29 cellular contexts compared by ENCODE assay signal in genomic region chr17:20988001-20988641, GRCh38.
"Had no signal": no experiment of that assay in that cellular context is flagged by ENCODE, and none has a peak within 500 bp of the region (broad histone marks: within the 10 kb centered on the region; RNA-seq: fewer than 3 reads in every experiment).

No MANE protein-coding gene starts in this region.

- H3K4me3 Mint-ChIP-seq: activated naive CD8-positive, alpha-beta T cell treated with anti-CD3 and anti-CD28 coated beads, Interleukin-2, amount 50 U/mL, for 24 hours; activated T-cell treated with anti-CD3 and anti-CD28 coated beads, Interleukin-2, amount 50 U/mL, for 24 hours; central memory CD8-positive, alpha-beta T cell; mesothelial cell of epicardium; naive B cell; neural progenitor cell; stimulated activated naive B cell treated with anti-CD40 and anti-IgM and Interleukin-4, amounts not matched to agents 10 μg/mL and 1 μg/mL and 100 μg/mL, for 72 hours; T-helper 2 cell treated with Interferon-gamma antibody and Interleukin-4, amounts not matched to agents 5 μg/mL and 100 μg/mL, for 36 hours had no signal

- H3K9me3 Mint-ChIP-seq: activated naive CD8-positive, alpha-beta T cell treated with anti-CD3 and anti-CD28 coated beads, Interleukin-2, amount 50 U/mL, for 24 hours; activated T-cell treated with anti-CD3 and anti-CD28 coated beads, Interleukin-2, amount 50 U/mL, for 24 hours; central memory CD8-positive, alpha-beta T cell; mesothelial cell of epicardium; stimulated activated naive B cell treated with anti-CD40 and anti-IgM and Interleukin-4, amounts not matched to agents 10 μg/mL and 1 μg/mL and 100 μg/mL, for 72 hours; T-helper 2 cell treated with Interferon-gamma antibody and Interleukin-4, amounts not matched to agents 5 μg/mL and 100 μg/mL, for 36 hours had no signal

- H2AFZ ChIP-seq: neural progenitor cell had no signal

- H3K4me3 ChIP-seq: neural progenitor cell, sigmoid colon, stomach, thyroid gland, upper lobe of left lung had no signal

- DNase-seq: activated CD4-positive, alpha-beta T cell treated with anti-CD3 and anti-CD28 coated beads for 48 hours; activated CD4-positive, alpha-beta T cell treated with anti-CD3 and anti-CD28 coated beads, Interleukin-2, amount 50 U/mL, for 48 hours; activated CD8-positive, alpha-beta memory T cell treated with anti-CD3 and anti-CD28 coated beads for 24 hours; activated gamma-delta T cell treated with Interleukin-2 at 50 U/mL for 16 hours; activated naive CD4-positive, alpha-beta T cell treated with anti-CD3 and anti-CD28 coated beads, Interleukin-2, amount 50 U/mL, for 16 hours; activated naive CD8-positive, alpha-beta T cell treated with anti-CD3 and anti-CD28 coated beads, Interleukin-2, amount 50 U/mL, for 24 hours; amygdala; effector CD8-positive, alpha-beta T cell; islet precursor cell; left colon; mammary epithelial cell; naive B cell; sigmoid colon; small intestine; stimulated activated CD4-positive, alpha-beta T cell treated with anti-CD3 and anti-CD28 coated beads, Interleukin-1b, Interleukin-23, amount 100 ng/mL, for 48 hours; stimulated activated CD4-positive, alpha-beta T cell treated with anti-CD3 and anti-CD28 coated beads, Interleukin-4, amount 100 ng/mL, for 4 hours; stimulated activated naive B cell treated with anti-CD40 and anti-IgM and Interleukin-4, amounts not matched to agents 10 μg/mL and 1 μg/mL and 100 μg/mL, for 72 hours; T-helper 1 cell; thyroid gland; upper lobe of left lung had no signal

- H3K4me1 Mint-ChIP-seq: activated naive CD8-positive, alpha-beta T cell treated with anti-CD3 and anti-CD28 coated beads, Interleukin-2, amount 50 U/mL, for 24 hours; central memory CD8-positive, alpha-beta T cell; stimulated activated naive B cell treated with anti-CD40 and anti-IgM and Interleukin-4, amounts not matched to agents 10 μg/mL and 1 μg/mL and 100 μg/mL, for 72 hours had no signal

- H3K27ac Mint-ChIP-seq: activated naive CD8-positive, alpha-beta T cell treated with anti-CD3 and anti-CD28 coated beads, Interleukin-2, amount 50 U/mL, for 24 hours; activated T-cell treated with anti-CD3 and anti-CD28 coated beads, Interleukin-2, amount 50 U/mL, for 24 hours; mesothelial cell of epicardium; neural progenitor cell; stimulated activated naive B cell treated with anti-CD40 and anti-IgM and Interleukin-4, amounts not matched to agents 10 μg/mL and 1 μg/mL and 100 μg/mL, for 72 hours; T-helper 2 cell treated with Interferon-gamma antibody and Interleukin-4, amounts not matched to agents 5 μg/mL and 100 μg/mL, for 36 hours had no signal

- H3K9ac ChIP-seq: neural progenitor cell had no signal

- H3K36me3 Mint-ChIP-seq: naive B cell; stimulated activated naive B cell treated with anti-CD40 and anti-IgM and Interleukin-4, amounts not matched to agents 10 μg/mL and 1 μg/mL and 100 μg/mL, for 72 hours had no signal

- H3K4me2 ChIP-seq: neural progenitor cell had no signal

- H3K36me3 ChIP-seq: sigmoid colon, stomach, thyroid gland, upper lobe of left lung had no signal

- H3K9me3 ChIP-seq: sigmoid colon, stomach, thyroid gland, upper lobe of left lung had no signal

- H3K27me3 Mint-ChIP-seq: activated naive CD8-positive, alpha-beta T cell treated with anti-CD3 and anti-CD28 coated beads, Interleukin-2, amount 50 U/mL, for 24 hours; activated T-cell treated with anti-CD3 and anti-CD28 coated beads, Interleukin-2, amount 50 U/mL, for 24 hours; central memory CD8-positive, alpha-beta T cell; naive B cell; stimulated activated naive B cell treated with anti-CD40 and anti-IgM and Interleukin-4, amounts not matched to agents 10 μg/mL and 1 μg/mL and 100 μg/mL, for 72 hours had no signal

- FAIRE-seq: frontal cortex, small intestine had no signal

- H3K27ac ChIP-seq: neural progenitor cell, sigmoid colon, stomach, thyroid gland, upper lobe of left lung, VCaP had no signal

- ATAC-seq: activated CD4-positive, CD25-positive, alpha-beta regulatory T cell treated with anti-CD3 and anti-CD28 coated beads, Interleukin-2, amount 50 U/mL, for 24 hours; activated naive CD8-positive, alpha-beta T cell treated with anti-CD3 and anti-CD28 coated beads, Interleukin-2, amount 50 U/mL, for 24 hours; left colon; stimulated activated naive B cell treated with anti-CD40 and anti-IgM and Interleukin-4, amounts not matched to agents 10 μg/mL and 1 μg/mL and 100 μg/mL, for 72 hours had no signal

- H3K27me3 ChIP-seq: neural progenitor cell, sigmoid colon, stomach, thyroid gland, upper lobe of left lung had no signal
